19 cellular contexts compared by ENCODE assay signal in genomic region chr12:56293785-56294184, GRCh38. TPM values are rescaled to one million over a fixed set of nuclear protein-coding genes. Genes with fewer than 3 reads are reported as not detected.
DNase-seq lines count a peak whose midpoint lies in the region; ATAC-seq and TF ChIP-seq lines count a peak whose summit lies in the region.
"Had no signal": no experiment of that assay in that cellular context is flagged by ENCODE, and none has a peak within 500 bp of the region (broad histone marks: within the 10 kb centered on the region; RNA-seq: fewer than 3 reads in every experiment).

No MANE protein-coding gene starts in this region.

- H3K4me1 ChIP-seq in cardiac muscle cell (ENCODE audit: low read depth) (peaks cover 7% of the 10 kb centered on the region), esophagus squamous epithelium (peaks cover 26 to 86% (median 28%) of the 10 kb centered on the region in 3 donors), skeletal muscle tissue (ENCODE audit: control insufficient read depth in 3 of 3, insufficient read depth in 3 of 3, low read length in 3 of 3) (peaks cover 38 to 59% (median 46%) of the 10 kb centered on the region in 3 donors)

- DNase-seq in cardiac muscle cell (ENCODE audit: low read depth in 1 of 2, low spot score in 1 of 2) (no peak), Right ventricle myocardium superior (no peak), T-helper 17 cell (no peak), esophagus squamous epithelium (lab: John Stamatoyannopoulos, UW) (no peak)
- DNase-seq: C1 segment of cervical spinal cord, COR-L47, GF-D8, GM23248, HCEC 1CT, NCI-H1048, NCI-H1436 treated with DMSO at 0.1 percent for 48 hours, NCI-H2029 treated with DMSO at 0.1 percent for 48 hours, NCI-H2171 treated with DMSO at 0.1 percent for 48 hours, NCI-H446 treated with DMSO at 0.1 percent for 48 hours, NCI-H748 treated with DMSO at 0.1 percent for 48 hours had no signal

- no peaks in the 10 kb centered on the region for H3K27me3 Mint-ChIP-seq in T-helper 17 cell

- H3K4me3 ChIP-seq in cardiac muscle cell (no peak overlapping the region), esophagus squamous epithelium (no peak overlapping the region), skeletal muscle tissue (ENCODE audit: low read length in 3 of 3) (peak overlapping the region in 2 of 3 donors; percentile 7 to 31)
- H3K4me3 ChIP-seq: GM23248 had no signal

- peaks cover 32% of the 10 kb centered on the region for H3K4me1 Mint-ChIP-seq in T-helper 17 cell

- H3K9ac ChIP-seq in skeletal muscle tissue (ENCODE audit: low read depth in 1 of 3, low read length in 3 of 3) = peak overlapping the region in 1 of 3 donors; percentile 49
- H3K9ac ChIP-seq: GM23248, KMS-11 had no signal

- peak overlapping the region; percentile 15 for H3K4me3 Mint-ChIP-seq in T-helper 17 cell

- intact Hi-C loops in Right ventricle myocardium superior (cut with DNase I) = no loop called here
- intact Hi-C loops in esophagus squamous epithelium (cut with DNase I) = no loop called here

- 66 to 78% methylated on average over 4 to 5 of the region's 5 CpGs for WGBS in esophagus squamous epithelium, 2 donors

- H3K36me3 ChIP-seq in cardiac muscle cell (peaks cover 16% of the 10 kb centered on the region), esophagus squamous epithelium (peaks cover 0 to 53% (median 4%) of the 10 kb centered on the region in 3 donors), skeletal muscle tissue (ENCODE audit: control insufficient read depth in 3 of 3, insufficient read depth in 3 of 3, low read length in 3 of 3) (peaks cover 8 to 18% (median 14%) of the 10 kb centered on the region in 3 donors)

- H3K27ac ChIP-seq in cardiac muscle cell (peak overlapping the region; percentile 51), esophagus squamous epithelium (peak overlapping the region in 3 of 4 donors; percentile 10 to 42 (median 32)), skeletal muscle tissue (ENCODE audit: low read depth, low read length) (no peak overlapping the region)
- H3K27ac ChIP-seq: GM23248, KMS-11 had no signal

- no peaks in the 10 kb centered on the region for H3K9me3 ChIP-seq in cardiac muscle cell (ENCODE audit: low read depth)
- H3K9me3 ChIP-seq in T-helper 17 cell (ENCODE audit: control insufficient read depth, low read length, poor library complexity, severe bottlenecking) = no peaks in the 10 kb centered on the region
- no peaks in the 10 kb centered on the region for H3K9me3 ChIP-seq in esophagus squamous epithelium
- H3K9me3 ChIP-seq in skeletal muscle tissue (ENCODE audit: control insufficient read depth in 3 of 3, low read length in 3 of 3) = no peaks in the 10 kb centered on the region

- H3K27me3 ChIP-seq in cardiac muscle cell = no peaks in the 10 kb centered on the region
- H3K27me3 ChIP-seq in esophagus squamous epithelium = no peaks in the 10 kb centered on the region
- H3K27me3 ChIP-seq in skeletal muscle tissue (ENCODE audit: control insufficient read depth in 3 of 3, insufficient read depth in 3 of 3, low read length in 3 of 3) = no peaks in the 10 kb centered on the region

- peaks cover 2% of the 10 kb centered on the region for H3K36me3 Mint-ChIP-seq in T-helper 17 cell (ENCODE audit: low read depth)

- ATAC-seq in Right ventricle myocardium superior (ENCODE audit: poor library complexity) = no peak
- no peak for ATAC-seq in T-helper 17 cell
- no peak for ATAC-seq in HG02642 (IDR thresholded peaks at IDR 0.05; ENCODE audit: poor library complexity, unreplicated experiment)
- no peak for ATAC-seq in HG02970 (IDR thresholded peaks at IDR 0.05; ENCODE audit: low FRiP score, unreplicated experiment)

- TF ChIP-seq POLR2A in esophagus squamous epithelium (IDR thresholded peaks at IDR 0.05) = no peak

- no peak for TF ChIP-seq CTCF in cardiac muscle cell (IDR thresholded peaks at IDR 0.05; ENCODE audit: low read depth, low read length)
- TF ChIP-seq CTCF in esophagus squamous epithelium (IDR thresholded peaks at IDR 0.05) = no peak

- peak overlapping the region; percentile 9 for H3K27ac Mint-ChIP-seq in T-helper 17 cell

RNA-seq across cellular contexts. Expression of gene CS, which starts 6.3 kb away (rescaled TPM):
- total RNA-seq in cardiac muscle cell (280 and 360 TPM in 2 replicates), Right ventricle myocardium superior (779 TPM), T-helper 17 cell (100 to 1,000 TPM; 189 to 197 TPM), esophagus squamous epithelium (100 to 1,000 TPM; 126 to 175 (median 133) TPM), skeletal muscle tissue (137 TPM)
- polyA plus RNA-seq in cardiac muscle cell = 243 and 289 TPM in 2 replicates

RNA-seq across cellular contexts. Expression of gene CNPY2, which starts 22.0 kb away (rescaled TPM):
- total RNA-seq in cardiac muscle cell (85.3 and 107 TPM in 2 replicates), Right ventricle myocardium superior (31.2 TPM), T-helper 17 cell (10 to 100 TPM; 47.4 to 53.4 TPM), esophagus squamous epithelium (10 to 100 TPM; 37.2 to 66.6 (median 55.3) TPM), skeletal muscle tissue (25.1 TPM)
- polyA plus RNA-seq in cardiac muscle cell = 245 and 302 TPM in 2 replicates

RNA-seq across cellular contexts. Expression of gene COQ10A, which starts 27.0 kb away (rescaled TPM):
- total RNA-seq in cardiac muscle cell = 40.3 and 53.6 TPM in 2 replicates
- 65.6 and 67.2 TPM in 2 replicates for polyA plus RNA-seq in cardiac muscle cell
- 153 TPM for total RNA-seq in Right ventricle myocardium superior
- 10 to 100 TPM; 28.7 to 34.4 TPM for total RNA-seq in T-helper 17 cell
- 1 to 10 TPM; 1.6 to 9.5 (median 4.1) TPM for total RNA-seq in esophagus squamous epithelium
- 12.0 TPM for total RNA-seq in skeletal muscle tissue

RNA-seq across cellular contexts. Expression of gene ANKRD52, which starts 35.6 kb away (rescaled TPM):
- total RNA-seq in cardiac muscle cell = 18.0 and 19.3 TPM in 2 replicates
- 34.9 and 37.7 TPM in 2 replicates for polyA plus RNA-seq in cardiac muscle cell
- total RNA-seq in Right ventricle myocardium superior = 24.6 TPM
- total RNA-seq in T-helper 17 cell = 10 to 100 TPM; 30.8 to 33.4 TPM
- 10 to 100 TPM in 3 of 4 donors, 1 to 10 TPM in 1; 9.2 to 15.8 (median 13.9) TPM for total RNA-seq in esophagus squamous epithelium
- 6.8 TPM for total RNA-seq in skeletal muscle tissue

RNA-seq across cellular contexts. Expression of gene PAN2, which starts 40.0 kb away (rescaled TPM):
- 52.6 and 63.1 TPM in 2 replicates for total RNA-seq in cardiac muscle cell
- polyA plus RNA-seq in cardiac muscle cell = 72.7 and 76.0 TPM in 2 replicates
- total RNA-seq in Right ventricle myocardium superior = 38.6 TPM
- 100 to 1,000 TPM in 1 of 2 donors, 10 to 100 TPM in 1; 81.1 to 108 TPM for total RNA-seq in T-helper 17 cell
- total RNA-seq in esophagus squamous epithelium = 10 to 100 TPM; 10.2 to 35.9 (median 14.9) TPM
- 19.3 TPM for total RNA-seq in skeletal muscle tissue

Comparison
In these comparisons a context has a peak if more than half of its experiments do, and no peak if none do; other contexts are left out.
1. H3K4me3 ChIP-seq: peak in skeletal muscle tissue (2 of 3); none in cardiac muscle cell (single experiment) and esophagus squamous epithelium (0 of 4).